Comparison of ENCODE assay signal across 12 cellular contexts in genomic region chr2:48112911-48113687, GRCh38.
A peak's percentile ranks its signal among the peaks of the same experiment; 100 is the strongest.
DNase-seq lines count a peak whose midpoint lies in the region; FAIRE-seq and TF ChIP-seq lines count a peak whose summit lies in the region.
"Had no signal": no experiment of that assay in that cellular context is flagged by ENCODE, and none has a peak within 500 bp of the region (broad histone marks: within the 10 kb centered on the region; RNA-seq: fewer than 3 reads in every experiment).

No MANE protein-coding gene starts in this region.

- no peak overlapping the region for H2AFZ ChIP-seq in OCI-LY3 (ENCODE audit: low read depth, low read length)
- H2AFZ ChIP-seq in neural progenitor cell (replicated peaks), result no peak overlapping the region
- no peak overlapping the region for H2AFZ ChIP-seq in H9 (ENCODE audit: low read length)

- no peak for FAIRE-seq in frontal cortex (lab: Jason Lieb, UNC)

- no peak overlapping the region for H4K5ac ChIP-seq in H9 (ENCODE audit: insufficient read length, low read depth, low read length)

- H3K4me2 ChIP-seq in OCI-LY3 (ENCODE audit: low read length) (peak overlapping the region; percentile 46; the same call in 1 of the 2 replicates), neural progenitor cell (no peak overlapping the region), H9 (ENCODE audit: insufficient read depth, insufficient read length, low read length) (no peak overlapping the region)

- H3K9ac ChIP-seq in OCI-LY3 (ENCODE audit: low read length) (no peak overlapping the region), neural progenitor cell (no peak overlapping the region), H9 (ENCODE audit: extremely low read depth, insufficient read length, low read length) (no peak overlapping the region)
- H3K9ac ChIP-seq: KMS-11 had no signal

- peak; percentile 7 for DNase-seq in Caki2 (ENCODE audit: low read depth)
- DNase-seq in choroid plexus epithelial cell (ENCODE audit: low read depth), result peak; percentile 93
- DNase-seq in neural progenitor cell (ENCODE audit: low spot score), result no peak
- no peak for DNase-seq in H9
- DNase-seq in A172 (ENCODE audit: low spot score), result no peak
- DNase-seq in frontal cortex (ENCODE audit: low spot score in 2 of 2), result no peak
- no peak for DNase-seq in AG08396 (ENCODE audit: low spot score)
- DNase-seq: amniotic stem cell; NCI-H524 treated with DMSO at 0.1 percent for 48 hours; stimulated activated CD4-positive, alpha-beta T cell treated with anti-CD3 and anti-CD28 coated beads, Interleukin-4, amount 100 ng/mL, for 4 hours had no signal

- H2BK5ac ChIP-seq in H9 (ENCODE audit: insufficient read length, low read length), result no peak overlapping the region

- H2AK5ac ChIP-seq in H9 (ENCODE audit: insufficient read length, low read length), result no peak overlapping the region

- no peak overlapping the region for H3K4ac ChIP-seq in H9 (ENCODE audit: low read depth, low read length)

- H2BK12ac ChIP-seq in H9 (ENCODE audit: insufficient read length, low read depth, low read length), result no peak overlapping the region

- H3K4me1 Mint-ChIP-seq in neural progenitor cell (peaks cover 12% of the 10 kb centered on the region), H9 (peaks cover 6 to 19% of the 10 kb centered on the region in 2 experiments)

- no CpG with 5 or more reads among the region's 5 CpGs for WGBS in H9 (ENCODE audit: extremely low coverage, insufficient read length, low lambda C conversion rate)

- H2BK20ac ChIP-seq in H9 (ENCODE audit: low read depth, low read length, poor library complexity, severe bottlenecking), result no peak overlapping the region

- H3K23me2 ChIP-seq in H9 (ENCODE audit: insufficient read length, low read depth, low read length, poor library complexity, severe bottlenecking), result peaks cover 2% of the 10 kb centered on the region

- H3K4me3 ChIP-seq in OCI-LY3 (ENCODE audit: low read length), result no peak overlapping the region
- no peak overlapping the region for H3K4me3 ChIP-seq in choroid plexus epithelial cell (ENCODE audit: low read depth, low read length)
- no peak overlapping the region for H3K4me3 ChIP-seq in neural progenitor cell

- H3K4me1 ChIP-seq in OCI-LY3 (ENCODE audit: low read length) (peaks cover 36% of the 10 kb centered on the region), neural progenitor cell (peaks cover 8% of the 10 kb centered on the region), H9 (ENCODE audit: insufficient read depth, low read length) (no peaks in the 10 kb centered on the region)

- H3K27me3 ChIP-seq in OCI-LY3 (ENCODE audit: low read depth, low read length) (no peaks in the 10 kb centered on the region), neural progenitor cell (no peaks in the 10 kb centered on the region), H9 (ENCODE audit: insufficient read depth, low read length) (no peaks in the 10 kb centered on the region)

- H3K56ac ChIP-seq in H9 (ENCODE audit: insufficient read length, low read depth, low read length), result no peak overlapping the region

- H2BK120ac ChIP-seq in H9 (ENCODE audit: low read depth, low read length, poor library complexity, severe bottlenecking), result no peak overlapping the region

- TF ChIP-seq CTCF in OCI-LY3 (IDR thresholded peaks at IDR 0.05; ENCODE audit: low read depth, low read length) (no peak), choroid plexus epithelial cell (conservative IDR thresholded peaks at IDR 0.05; ENCODE audit: low read depth, low read length) (peak; percentile 24), neural progenitor cell (IDR thresholded peaks at IDR 0.05) (no peak), H9 (conservative IDR thresholded peaks at IDR 0.05) (no peak)

- no peaks in the 10 kb centered on the region for H3K9me3 Mint-ChIP-seq in neural progenitor cell
- H3K9me3 Mint-ChIP-seq in H9, result no peaks in the 10 kb centered on the region

- H3K79me1 ChIP-seq in H9 (ENCODE audit: insufficient read depth, low read depth, low read length, poor library complexity, severe bottlenecking), result no peaks in the 10 kb centered on the region

- H4K91ac ChIP-seq in H9 (ENCODE audit: insufficient read length, low read depth, low read length), result no peak overlapping the region

- no peak overlapping the region for H3K18ac ChIP-seq in H9 (ENCODE audit: insufficient read length, low read depth, low read length)

- H3K36me3 Mint-ChIP-seq in neural progenitor cell (no peaks in the 10 kb centered on the region), H9 (ENCODE audit: insufficient read depth in 1 of 3, low read depth in 3 of 3) (no peaks in the 10 kb centered on the region)

- H3K4me3 Mint-ChIP-seq in neural progenitor cell (peak overlapping the region; percentile 43), H9 (no peak overlapping the region)

- no peak overlapping the region for H3K14ac ChIP-seq in H9 (ENCODE audit: insufficient read depth, low read length)

- H3K27ac Mint-ChIP-seq in neural progenitor cell, result peak overlapping the region; percentile 39
- peak overlapping the region in 1 of 3 experiments; percentile 58; a peak in 2 of 7 replicates for H3K27ac Mint-ChIP-seq in H9

- H2BK15ac ChIP-seq in H9 (ENCODE audit: low read depth, low read length), result no peak overlapping the region

- no peak overlapping the region for H4K8ac ChIP-seq in H9 (replicated peaks; ENCODE audit: insufficient read length, low read depth, low read length)

- no peak overlapping the region for H3T11ph ChIP-seq in H9 (ENCODE audit: low read length)

- in situ Hi-C loops in Caki2 (cut with HindIII; ENCODE audit: low pct_unique_long_range_greater_than_20kb, low sequenced_read_pairs), result no loop called here

- no peak overlapping the region for H3K23ac ChIP-seq in H9 (ENCODE audit: insufficient read length, low read depth, low read length)

- H3K79me2 ChIP-seq in OCI-LY3 (ENCODE audit: low read length), result no peaks in the 10 kb centered on the region
- H3K79me2 ChIP-seq in neural progenitor cell (ENCODE audit: low read depth), result no peaks in the 10 kb centered on the region
- H3K79me2 ChIP-seq in H9 (ENCODE audit: insufficient read depth, low read length), result no peaks in the 10 kb centered on the region

- no peaks in the 10 kb centered on the region for H3K36me3 ChIP-seq in OCI-LY3 (replicated peaks; ENCODE audit: low read depth, low read length)
- H3K36me3 ChIP-seq in neural progenitor cell, result no peaks in the 10 kb centered on the region

- H3K27ac ChIP-seq in OCI-LY3 (ENCODE audit: low read length), result peak overlapping the region; percentile 45
- H3K27ac ChIP-seq in neural progenitor cell, result no peak overlapping the region
- no peak overlapping the region for H3K27ac ChIP-seq in H9 (ENCODE audit: insufficient read length, low read depth, low read length)
- H3K27ac ChIP-seq: KMS-11 had no signal

- H3K27me3 Mint-ChIP-seq in neural progenitor cell (ENCODE audit: insufficient read depth, low read depth) (peaks cover 6% of the 10 kb centered on the region), H9 (ENCODE audit: low read depth) (no peaks in the 10 kb centered on the region)

- H3F3A ChIP-seq in neural progenitor cell (ENCODE audit: low read depth), result no peaks in the 10 kb centered on the region

- no peaks in the 10 kb centered on the region for H4K20me1 ChIP-seq in OCI-LY3 (ENCODE audit: insufficient read depth, low read length)
- H4K20me1 ChIP-seq in neural progenitor cell (ENCODE audit: low read depth), result no peaks in the 10 kb centered on the region
- H4K20me1 ChIP-seq in H9 (ENCODE audit: control insufficient read depth, insufficient read depth, insufficient read length), result no peaks in the 10 kb centered on the region

- H3K9me3 ChIP-seq in OCI-LY3 (ENCODE audit: insufficient read depth, low read length), result no peaks in the 10 kb centered on the region
- H3K9me3 ChIP-seq in neural progenitor cell (ENCODE audit: low read depth), result no peaks in the 10 kb centered on the region
- no peaks in the 10 kb centered on the region for H3K9me3 ChIP-seq in H9 (ENCODE audit: control insufficient read depth, low read depth, low read length)

Comparison
In these comparisons a context has a peak if more than half of its experiments do, and no peak if none do; other contexts are left out.
1. DNase-seq: peak in Caki2 (single experiment) and choroid plexus epithelial cell (single experiment); none in neural progenitor cell (single experiment), H9 (single experiment), A172 (single experiment), frontal cortex (0 of 2) and AG08396 (single experiment).